In the genomic region with DNA sequence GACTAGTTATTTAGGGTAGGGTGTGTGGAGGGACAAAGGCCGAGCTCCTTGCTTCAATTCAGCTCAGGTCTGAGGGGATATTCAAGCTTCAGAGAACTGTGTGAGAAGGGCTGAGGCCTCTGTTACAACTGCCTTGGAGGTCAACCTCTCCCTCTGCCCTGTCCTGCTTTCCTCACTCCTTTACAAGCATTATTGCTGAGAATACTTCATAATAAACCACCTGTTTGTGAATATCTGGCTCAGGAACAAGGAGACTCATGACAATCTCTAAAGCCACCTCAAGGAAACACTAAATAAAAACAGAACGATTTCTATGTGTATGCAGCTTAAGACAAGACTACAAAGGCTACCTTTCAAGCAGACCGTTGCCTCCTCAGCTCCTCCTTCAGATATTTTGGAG, we compare ENCODE assay signal across 24 cellular contexts. TPM values are rescaled to one million over a fixed set of nuclear protein-coding genes. Genes with fewer than 3 reads are reported as not detected.
"Had no signal": no experiment of that assay in that cellular context is flagged by ENCODE, and none has a peak within 500 bp of the region (broad histone marks: within the 10 kb centered on the region; RNA-seq: fewer than 3 reads in every experiment).

No MANE protein-coding gene starts in this region.

- DNase-seq: activated CD4-positive, alpha-beta T cell treated with anti-CD3 and anti-CD28 coated beads for 48 hours; activated CD4-positive, alpha-beta T cell treated with anti-CD3 and anti-CD28 coated beads, Interleukin-2, amount 50 U/mL, for 48 hours; activated CD8-positive, alpha-beta memory T cell treated with anti-CD3 and anti-CD28 coated beads for 24 hours; activated effector memory CD4-positive, alpha-beta T cell treated with Interleukin-2 at 50 U/mL for 16 hours; activated naive CD4-positive, alpha-beta T cell treated with Interleukin-2 at 50 U/mL for 16 hours; aorta; dermis blood vessel endothelial cell; effector CD4-positive, alpha-beta T cell; gastrocnemius medialis; islet precursor cell; left ventricle myocardium superior; naive thymus-derived CD4-positive, alpha-beta T cell; right lobe of liver; stimulated activated CD4-positive, alpha-beta T cell treated with anti-CD3 and anti-CD28 coated beads, Interleukin-4, amount 100 ng/mL, for 1 hour; substantia nigra; T-helper 9 cell; upper lobe of left lung; WERI-Rb-1 had no signal

- H3K4me2 ChIP-seq: hepatocyte had no signal

- H3K4me3 ChIP-seq: body of pancreas, gastrocnemius medialis, hepatocyte, right lobe of liver, upper lobe of left lung had no signal

- H3K27me3 ChIP-seq: body of pancreas, gastrocnemius medialis, hepatocyte, right lobe of liver, upper lobe of left lung had no signal

- H3K27ac ChIP-seq: epithelial cell of prostate, hepatocyte, right lobe of liver, upper lobe of left lung, WERI-Rb-1 had no signal

- H3K36me3 ChIP-seq: gastrocnemius medialis, right lobe of liver, upper lobe of left lung, WERI-Rb-1 had no signal

- H2AFZ ChIP-seq: hepatocyte had no signal

- H3K9me3 ChIP-seq: body of pancreas, gastrocnemius medialis, right lobe of liver, upper lobe of left lung had no signal

- ATAC-seq: activated CD4-positive, CD25-positive, alpha-beta regulatory T cell treated with anti-CD3 and anti-CD28 coated beads, Interleukin-2, amount 50 U/mL, for 24 hours; body of pancreas; gastrocnemius medialis; left ventricle myocardium superior; naive thymus-derived CD4-positive, alpha-beta T cell; right lobe of liver had no signal

- H3K4me1 ChIP-seq: right lobe of liver had no signal

RNA-seq across cellular contexts. Expression of a gene that starts 21.7 kb away (rescaled TPM):
- total RNA-seq: mesenteric fat pad; naive thymus-derived CD4-positive, alpha-beta T cell; T-helper 1 cell treated with Interleukin-12 subunit alpha and Interleukin-12 subunit beta and Interleukin-4 antibody, amounts not matched to agents 30 ng/mL and 1 ng/mL, for 36 hours had no signal
- polyA plus RNA-seq: hepatocyte; naive thymus-derived CD4-positive, alpha-beta T cell had no signal
